1 cellular context compared by ENCODE assay signal in genomic region chr19:18109731-18110671, GRCh38.
TF ChIP-seq lines count a peak whose summit lies in the region.

No MANE protein-coding gene starts in this region.

TF ChIP-seq in HepG2, 621 proteins besides CTCF, POLR2A, EP300 and RAD21 (continued from another document and continues in another):
- no peak for TF ChIP-seq ZNF557 (CRISPR knock-in tag; IDR thresholded peaks at IDR 0.05)
- TF ChIP-seq ZFX (CRISPR knock-in tag; IDR thresholded peaks at IDR 0.05; ENCODE audit: low read depth) = peak; percentile 73; the same call in 1 of the 2 replicates
- TF ChIP-seq THRA (CRISPR knock-in tag; IDR thresholded peaks at IDR 0.05; ENCODE audit: borderline replicate concordance) = peak; percentile 74; the same call in 1 of the 2 replicates
- peak; percentile 2; the same call in 1 of the 2 replicates for TF ChIP-seq REPIN1 (CRISPR knock-in tag; IDR thresholded peaks at IDR 0.05; ENCODE audit: borderline replicate concordance, low read depth)
- no peak for TF ChIP-seq ZNF44 (CRISPR knock-in tag; IDR thresholded peaks at IDR 0.05)
- no peak for TF ChIP-seq HDAC2 (CRISPR knock-in tag; IDR thresholded peaks at IDR 0.05)
- TF ChIP-seq GPN1 (CRISPR knock-in tag; IDR thresholded peaks at IDR 0.05; ENCODE audit: borderline replicate concordance) = no peak
- TF ChIP-seq ZNF362 (CRISPR knock-in tag; IDR thresholded peaks at IDR 0.05; ENCODE audit: borderline replicate concordance) = no peak
- TF ChIP-seq ZNF225 (CRISPR knock-in tag; IDR thresholded peaks at IDR 0.05) = peak; percentile 4; the same call in 1 of the 2 replicates
- 0 out of 2 replicates have a peak, but pooled peaks have one; percentile 14 for TF ChIP-seq ZBTB33 (CRISPR knock-in tag; IDR thresholded peaks at IDR 0.05)
- TF ChIP-seq SNAPC4 (CRISPR knock-in tag; IDR thresholded peaks at IDR 0.05) = no peak
- no peak for TF ChIP-seq ZGPAT (CRISPR knock-in tag; IDR thresholded peaks at IDR 0.05)
- TF ChIP-seq TARDBP (CRISPR knock-in tag; IDR thresholded peaks at IDR 0.05) = peak; percentile 31; the same call in 1 of the 2 replicates
- TF ChIP-seq ZSCAN29 (CRISPR knock-in tag; conservative IDR thresholded peaks at IDR 0.05) = no peak
- TF ChIP-seq ZNF234 (CRISPR knock-in tag; conservative IDR thresholded peaks at IDR 0.05) = no peak
- peak; percentile 70 for TF ChIP-seq ZNF687 (CRISPR knock-in tag; IDR thresholded peaks at IDR 0.05)
- 0 out of 2 replicates have a peak, but pooled peaks have one; percentile 22 for TF ChIP-seq ZNF816 (CRISPR knock-in tag; IDR thresholded peaks at IDR 0.05; ENCODE audit: borderline replicate concordance)
- TF ChIP-seq AKAP8 (CRISPR knock-in tag; IDR thresholded peaks at IDR 0.05) = peak; percentile 69; the same call in 1 of the 2 replicates
- no peak for TF ChIP-seq KAT2B (IDR thresholded peaks at IDR 0.05; ENCODE audit: borderline replicate concordance, low read depth, low read length)
- peak; percentile 34 for TF ChIP-seq HNRNPK (IDR thresholded peaks at IDR 0.05; ENCODE audit: low read depth, low read length, poor library complexity, severe bottlenecking)
- 0 out of 2 replicates have a peak, but pooled peaks have one; percentile 27 for TF ChIP-seq ZMYM2 (CRISPR knock-in tag; IDR thresholded peaks at IDR 0.05)
- TF ChIP-seq GTF3A (CRISPR knock-in tag; conservative IDR thresholded peaks at IDR 0.05) = no peak
- TF ChIP-seq ZNF558 (CRISPR knock-in tag; IDR thresholded peaks at IDR 0.05; ENCODE audit: borderline replicate concordance) = peak; percentile 40; the same call in 1 of the 2 replicates
- TF ChIP-seq IRX3 (CRISPR knock-in tag; IDR thresholded peaks at IDR 0.05; ENCODE audit: borderline replicate concordance, low read depth) = 0 out of 2 replicates have a peak, but pooled peaks have one; percentile 64
- TF ChIP-seq HOXD1 (CRISPR knock-in tag; IDR thresholded peaks at IDR 0.05) = no peak
- TF ChIP-seq GPBP1L1 (CRISPR knock-in tag; IDR thresholded peaks at IDR 0.05) = no peak
- no peak for TF ChIP-seq ZNF670 (CRISPR knock-in tag; IDR thresholded peaks at IDR 0.05; ENCODE audit: borderline replicate concordance)
- TF ChIP-seq HNF1A (IDR thresholded peaks at IDR 0.05; ENCODE audit: low read depth) = no peak
- TF ChIP-seq HNF1A (CRISPR knock-in tag; IDR thresholded peaks at IDR 0.05; ENCODE audit: borderline replicate concordance) = peak; percentile 57
- no peak for TF ChIP-seq TFAP4 (IDR thresholded peaks at IDR 0.05; ENCODE audit: borderline replicate concordance, low read depth)
- TF ChIP-seq ATF4 (CRISPR knock-in tag; IDR thresholded peaks at IDR 0.05) = no peak
- no peak for TF ChIP-seq TEAD2 (CRISPR knock-in tag; IDR thresholded peaks at IDR 0.05)
- TF ChIP-seq RFXANK (CRISPR knock-in tag; IDR thresholded peaks at IDR 0.05) = no peak
